1 cellular context compared by ENCODE assay signal in genomic region chr1:151994956-151995355, GRCh38.
TF ChIP-seq lines count a peak whose summit lies in the region.

No MANE protein-coding gene starts in this region.

TF ChIP-seq in SK-N-SH, 30 proteins besides CTCF, POLR2A, EP300 and RAD21 (continued from another document):
- TF ChIP-seq USF1 (IDR thresholded peaks at IDR 0.05; ENCODE audit: borderline replicate concordance, low read depth) (no peak), POLR2AphosphoS5 (IDR thresholded peaks at IDR 0.05; ENCODE audit: low read depth, low read length) (peak; percentile 67; the same call in 1 of the 2 replicates), MEF2A (IDR thresholded peaks at IDR 0.05; ENCODE audit: borderline replicate concordance, low read depth) (0 out of 2 replicates have a peak, but pooled peaks have one; percentile 64), TEAD4 (IDR thresholded peaks at IDR 0.05; ENCODE audit: borderline replicate concordance, insufficient read depth) (peak; percentile 70; the same call in 1 of the 2 replicates), FOSL2 (IDR thresholded peaks at IDR 0.05; ENCODE audit: borderline replicate concordance, low read depth) (peak; percentile 92), RXRA (IDR thresholded peaks at IDR 0.05; ENCODE audit: borderline replicate concordance, low read depth) (peak; percentile 75), PBX3 (IDR thresholded peaks at IDR 0.05) (peak; percentile 63), IRF3 (IDR thresholded peaks at IDR 0.05; ENCODE audit: low read depth, low read length) (no peak)
